ENCODE assay signal across 19 cellular contexts in genomic region chr6:100426241-100426640, GRCh38. TPM values are rescaled to one million over a fixed set of nuclear protein-coding genes. Genes with fewer than 3 reads are reported as not detected.
A peak's percentile ranks its signal among the peaks of the same experiment; 100 is the strongest.
DNase-seq lines count a peak whose midpoint lies in the region; ATAC-seq and TF ChIP-seq lines count a peak whose summit lies in the region.
"Had no signal": no experiment of that assay in that cellular context is flagged by ENCODE, and none has a peak within 500 bp of the region (broad histone marks: within the 10 kb centered on the region; RNA-seq: fewer than 3 reads in every experiment).

No MANE protein-coding gene starts in this region.

- CTCF ChIA-PET in A673 (lab: Charles Lee): no interaction called here

- intact Hi-C loops in A673 (cut with micrococcal nuclease; ENCODE audit: unreplicated experiment): no loop called here
- intact Hi-C loops in natural killer cell (cut with micrococcal nuclease): no loop called here

- no peak for ATAC-seq in activated naive CD8-positive, alpha-beta T cell treated with anti-CD3 and anti-CD28 coated beads, Interleukin-2, amount 50 U/mL, for 24 hours
- no peak for ATAC-seq in natural killer cell
- ATAC-seq: Panc1, SK-N-SH treated with all-trans-retinoic acid at 6 μM for 48 hours had no signal

- H3K36me3 Mint-ChIP-seq in activated naive CD8-positive, alpha-beta T cell treated with anti-CD3 and anti-CD28 coated beads, Interleukin-2, amount 50 U/mL, for 24 hours (ENCODE audit: low read depth): no peaks in the 10 kb centered on the region
- no peaks in the 10 kb centered on the region for H3K36me3 Mint-ChIP-seq in natural killer cell
- peaks cover 36% of the 10 kb centered on the region for H3K36me3 Mint-ChIP-seq in HFFc6 (ENCODE audit: low read depth)
- H3K36me3 Mint-ChIP-seq: IgD-negative memory B cell had no signal

- DNase-seq in A673 (ENCODE audit: low spot score) (peak; percentile 13), HK-2 (ENCODE audit: unreplicated experiment) (peak; percentile 29), RPMI7951 (ENCODE audit: low read depth) (peak; percentile 23), kidney tubule cell (ENCODE audit: low spot score) (peak; percentile 87), NOMO-1 treated with DMSO at 0.1 percent for 48 hours (lab: John Stamatoyannopoulos, UW; ENCODE audit: unreplicated experiment) (no peak), natural killer cell (no peak), HFFc6 (no peak)
- DNase-seq in activated naive CD8-positive, alpha-beta T cell treated with anti-CD3 and anti-CD28 coated beads, Interleukin-2, amount 50 U/mL, for 24 hours: no peak
- DNase-seq: 8988T, C1 segment of cervical spinal cord, H7, NCI-H1417 treated with DMSO at 0.1 percent for 48 hours, NCI-H2029 treated with DMSO at 0.1 percent for 48 hours, NCI-H510A, NCI-H774, Right ventricle myocardium superior had no signal

- POLR2A ChIA-PET in A673 (lab: Charles Lee; ENCODE audit: low non-redundant PET): no interaction called here

- H3K9me3 Mint-ChIP-seq in activated naive CD8-positive, alpha-beta T cell treated with anti-CD3 and anti-CD28 coated beads, Interleukin-2, amount 50 U/mL, for 24 hours: no peaks in the 10 kb centered on the region
- H3K9me3 Mint-ChIP-seq in natural killer cell (peaks cover 0 to 2% of the 10 kb centered on the region in 2 donors), HFFc6 (no peaks in the 10 kb centered on the region)

- no TSS peak for BruUV-seq in A673 (replicated peaks; lab: Mats Ljungman, UMichigan)

- no peak overlapping the region for H3K27ac Mint-ChIP-seq in activated naive CD8-positive, alpha-beta T cell treated with anti-CD3 and anti-CD28 coated beads, Interleukin-2, amount 50 U/mL, for 24 hours
- no peak overlapping the region for H3K27ac Mint-ChIP-seq in natural killer cell
- H3K27ac Mint-ChIP-seq in HFFc6: no peak overlapping the region
- H3K27ac Mint-ChIP-seq: IgD-negative memory B cell had no signal

- no peaks in the 10 kb centered on the region for H3K4me1 Mint-ChIP-seq in activated naive CD8-positive, alpha-beta T cell treated with anti-CD3 and anti-CD28 coated beads, Interleukin-2, amount 50 U/mL, for 24 hours
- H3K4me1 Mint-ChIP-seq in natural killer cell (no peaks in the 10 kb centered on the region), HFFc6 (ENCODE audit: low read depth) (peaks cover 30% of the 10 kb centered on the region)
- H3K4me1 Mint-ChIP-seq: IgD-negative memory B cell had no signal

- no peaks in the 10 kb centered on the region for H3K36me3 ChIP-seq in A673 (ENCODE audit: insufficient read depth, low read length, poor library complexity, severe bottlenecking)

- no peak overlapping the region for H3K4me3 Mint-ChIP-seq in activated naive CD8-positive, alpha-beta T cell treated with anti-CD3 and anti-CD28 coated beads, Interleukin-2, amount 50 U/mL, for 24 hours
- no peak overlapping the region for H3K4me3 Mint-ChIP-seq in natural killer cell
- no peak overlapping the region for H3K4me3 Mint-ChIP-seq in HFFc6
- H3K4me3 Mint-ChIP-seq: IgD-negative memory B cell had no signal

- H3K4me1 ChIP-seq in A673 (ENCODE audit: insufficient read depth, low read length, poor library complexity, severe bottlenecking): peaks cover 4% of the 10 kb centered on the region

- no peaks in the 10 kb centered on the region for H3K27me3 ChIP-seq in A673 (replicated peaks; ENCODE audit: insufficient read depth, low read depth, low read length, poor library complexity)

- H3K9me3 ChIP-seq in A673 (ENCODE audit: low read depth, low read length, poor library complexity, severe bottlenecking): no peaks in the 10 kb centered on the region

- TF ChIP-seq CTCF in A673 (conservative IDR thresholded peaks at IDR 0.05; ENCODE audit: low read depth, low read length): no peak
- TF ChIP-seq CTCF in natural killer cell (IDR thresholded peaks at IDR 0.05): no peak
- no peak for TF ChIP-seq CTCF in HFFc6 (IDR thresholded peaks at IDR 0.05)

- no peak overlapping the region for H3K27ac ChIP-seq in A673 (ENCODE audit: low read depth, low read length, poor library complexity, severe bottlenecking)

- H3K27me3 Mint-ChIP-seq in activated naive CD8-positive, alpha-beta T cell treated with anti-CD3 and anti-CD28 coated beads, Interleukin-2, amount 50 U/mL, for 24 hours: peaks cover 2% of the 10 kb centered on the region
- no peaks in the 10 kb centered on the region for H3K27me3 Mint-ChIP-seq in natural killer cell (ENCODE audit: low read depth in 2 of 2)
- no peaks in the 10 kb centered on the region for H3K27me3 Mint-ChIP-seq in HFFc6 (ENCODE audit: insufficient read depth)

- no peak overlapping the region for H3K4me3 ChIP-seq in A673 (ENCODE audit: low read depth, low read length, poor library complexity, severe bottlenecking)

RNA-seq across cellular contexts. Expression of gene SIM1, which starts 38.5 kb away (rescaled TPM):
- total RNA-seq in A673 (2021): 0.17 and 0.22 TPM in 2 replicates
- not detected in 2 replicates for total RNA-seq in RPMI7951 (2014; rRNA removed; shearing (Covaris generic))
- not detected for total RNA-seq in natural killer cell
- 10 to 100 TPM; 15.4 to 22.0 (median 18.2) TPM for total RNA-seq in HFFc6 (2021; fragmentation: NEBNext Ultra II Directional; extraction: Animal tissue kit (Norgen Biotek cat#: 25700))
- total RNA-seq: Right ventricle myocardium superior had no signal

Comparison
In these comparisons a context has a peak if more than half of its experiments do, and no peak if none do; other contexts are left out.
1. DNase-seq: peak in A673 (single experiment), HK-2 (single experiment), RPMI7951 (single experiment) and kidney tubule cell (single experiment); none in NOMO-1 treated with DMSO at 0.1 percent for 48 hours (single experiment), activated naive CD8-positive, alpha-beta T cell treated with anti-CD3 and anti-CD28 coated beads, Interleukin-2, amount 50 U/mL, for 24 hours (single experiment), natural killer cell (single experiment) and HFFc6 (single experiment).
2. RNA of gene SIM1, which starts 38.5 kb away (total RNA-seq): 15.4 to 22.0 TPM in HFFc6; 0.17 to 0.22 TPM in A673, not detected in RPMI7951 and not detected in natural killer cell; every median in the first group is over 10 times any median in the second.